ENCODE assay signal across 8 cellular contexts in the genomic region with DNA sequence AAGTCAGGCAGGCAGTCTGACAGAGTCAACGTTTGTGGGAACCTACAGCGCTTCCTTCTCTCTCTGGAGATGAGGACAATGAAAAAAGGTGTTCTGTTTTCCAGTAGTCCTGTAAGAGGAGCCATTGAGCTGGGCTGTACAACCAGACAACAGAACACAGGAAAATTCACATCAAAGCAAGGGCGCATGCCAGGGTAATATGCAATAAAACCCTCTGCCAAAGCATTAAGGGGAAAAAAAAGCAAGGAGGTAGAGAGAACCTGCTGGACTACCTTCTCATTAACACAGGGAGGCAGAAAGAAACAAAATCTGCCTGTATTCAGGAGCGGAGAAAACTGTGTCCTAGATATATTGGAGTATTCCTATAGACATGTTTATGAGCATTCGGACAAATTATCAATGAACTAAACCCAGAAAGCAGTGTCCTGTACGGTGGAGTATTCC. TPM values are rescaled to one million over a fixed set of nuclear protein-coding genes. Genes with fewer than 3 reads are reported as not detected.
DNase-seq lines count a peak whose midpoint lies in the region; ATAC-seq and TF ChIP-seq lines count a peak whose summit lies in the region.

No MANE protein-coding gene starts in this region.

- TF ChIP-seq POLR2A in erythroblast (IDR thresholded peaks at IDR 0.05; ENCODE audit: low read length): peak; percentile 39

- H3K4me1 Mint-ChIP-seq in T-helper 2 cell treated with Interferon-gamma antibody and Interleukin-4, amounts not matched to agents 5 μg/mL and 100 μg/mL, for 36 hours (ENCODE audit: low read depth): peaks cover 44% of the 10 kb centered on the region
- peaks cover 32 to 40% (median 33%) of the 10 kb centered on the region in 3 donors for H3K4me1 Mint-ChIP-seq in naive B cell

- no peaks in the 10 kb centered on the region for H3K27me3 Mint-ChIP-seq in T-helper 2 cell treated with Interferon-gamma antibody and Interleukin-4, amounts not matched to agents 5 μg/mL and 100 μg/mL, for 36 hours (ENCODE audit: low read depth)
- no peaks in the 10 kb centered on the region for H3K27me3 Mint-ChIP-seq in naive B cell

- no peaks in the 10 kb centered on the region for H3K9me3 Mint-ChIP-seq in T-helper 2 cell treated with Interferon-gamma antibody and Interleukin-4, amounts not matched to agents 5 μg/mL and 100 μg/mL, for 36 hours
- no peaks in the 10 kb centered on the region for H3K9me3 Mint-ChIP-seq in naive B cell

- TF ChIP-seq CTCF in AG09319 (IDR thresholded peaks at IDR 0.05; ENCODE audit: low read depth, low read length): peak; percentile 74
- peak; percentile 57 for TF ChIP-seq CTCF in GM12872 (IDR thresholded peaks at IDR 0.05; ENCODE audit: insufficient read depth, low read depth, low read length)

- DNase-seq in AG09319 (ENCODE audit: extremely low read depth, low read depth) (peak; percentile 59), NCI-H187 treated with DMSO at 0.1 percent for 48 hours (lab: John Stamatoyannopoulos, UW) (peak; percentile 75), erythroblast (lab: John Stamatoyannopoulos, UW) (peak; percentile 55 to 67), naive B cell (peak; percentile 25)
- DNase-seq in T-helper 2 cell treated with Interferon-gamma antibody and Interleukin-4, amounts not matched to agents 5 μg/mL and 100 μg/mL, for 36 hours (ENCODE audit: low spot score): peak; percentile 29

- H3K36me3 Mint-ChIP-seq in T-helper 2 cell treated with Interferon-gamma antibody and Interleukin-4, amounts not matched to agents 5 μg/mL and 100 μg/mL, for 36 hours (ENCODE audit: low read depth): peaks cover 15% of the 10 kb centered on the region
- H3K36me3 Mint-ChIP-seq in naive B cell: peaks cover 0 to 6% of the 10 kb centered on the region in 2 donors

- ATAC-seq in naive B cell (ENCODE audit: low read depth in 2 of 2) (peak; percentile 7 to 21), HG02973 (IDR thresholded peaks at IDR 0.05; ENCODE audit: unreplicated experiment) (no peak), HG03045 (IDR thresholded peaks at IDR 0.05; ENCODE audit: unreplicated experiment) (no peak)

- peak overlapping the region; percentile 72 for H3K27ac Mint-ChIP-seq in T-helper 2 cell treated with Interferon-gamma antibody and Interleukin-4, amounts not matched to agents 5 μg/mL and 100 μg/mL, for 36 hours
- peak overlapping the region in 4 of 6 donors; percentile 13 to 84 (median 41) for H3K27ac Mint-ChIP-seq in naive B cell

- H3K4me3 Mint-ChIP-seq in T-helper 2 cell treated with Interferon-gamma antibody and Interleukin-4, amounts not matched to agents 5 μg/mL and 100 μg/mL, for 36 hours: peak overlapping the region; percentile 82
- H3K4me3 Mint-ChIP-seq in naive B cell: peak overlapping the region; percentile 68 to 97 (median 91)

RNA-seq across cellular contexts. Expression of a gene that starts 1.3 kb away (rescaled TPM):
- 1 to 10 TPM; 4.3 to 9.9 (median 6.9) TPM for polyA plus RNA-seq in naive B cell (ENCODE audit: low read depth in 6 of 6)

Comparison
In these comparisons a context has a peak if more than half of its experiments do, and no peak if none do; other contexts are left out.
1. DNase-seq: peak in every context shown above with its lines; median percentile 75 in NCI-H187 treated with DMSO at 0.1 percent for 48 hours; 61 in erythroblast; 59 in AG09319; 29 in T-helper 2 cell treated with Interferon-gamma antibody and Interleukin-4, amounts not matched to agents 5 μg/mL and 100 μg/mL, for 36 hours; 25 in naive B cell.
2. ATAC-seq: peak in naive B cell (2 of 2); none in HG02973 (single experiment) and HG03045 (single experiment).